20 cellular contexts compared by ENCODE assay signal in the genomic region with DNA sequence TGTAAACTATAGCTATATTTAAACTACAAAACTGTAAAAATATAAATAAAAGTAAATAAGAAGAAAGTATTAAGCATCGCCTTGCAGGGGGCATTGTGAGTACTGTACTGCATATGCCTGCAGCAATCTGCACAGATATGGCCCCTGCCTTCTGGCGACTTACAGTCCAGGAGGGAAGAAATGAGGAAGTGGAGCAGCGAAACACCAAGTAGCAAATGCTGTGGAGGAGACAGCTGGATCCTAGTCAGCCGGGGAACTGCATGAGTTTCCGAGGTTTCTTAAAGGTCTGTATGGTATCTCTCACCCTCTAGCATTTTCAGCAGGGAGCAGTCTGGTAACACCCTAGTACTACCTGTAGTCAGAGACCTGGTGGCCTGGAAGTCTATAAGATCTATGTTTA.
"Had no signal": no experiment of that assay in that cellular context is flagged by ENCODE, and none has a peak within 500 bp of the region (broad histone marks: within the 10 kb centered on the region; RNA-seq: fewer than 3 reads in every experiment).

No MANE protein-coding gene starts in this region.

- H3K4me1 ChIP-seq: adrenal gland, suprapubic skin had no signal

- H3K4me2 ChIP-seq: hepatocyte had no signal

- H3K4me3 ChIP-seq: adrenal gland, dorsolateral prefrontal cortex, hepatocyte, lung, right atrium auricular region, smooth muscle cell, suprapubic skin had no signal

- H3K4me1 Mint-ChIP-seq: activated CD4-positive, alpha-beta memory T cell treated with anti-CD3 and anti-CD28 coated beads, Interleukin-2, amount 10 ng/mL, durations not matched to agents 7 days and 5 days; activated naive CD4-positive, alpha-beta T cell treated with anti-CD3 and anti-CD28 coated beads, Interleukin-2, amount 50 U/mL, for 24 hours had no signal

- H3K9me3 Mint-ChIP-seq: activated CD4-positive, alpha-beta memory T cell treated with anti-CD3 and anti-CD28 coated beads, Interleukin-2, amount 10 ng/mL, durations not matched to agents 7 days and 5 days; activated naive CD4-positive, alpha-beta T cell treated with anti-CD3 and anti-CD28 coated beads, Interleukin-2, amount 50 U/mL, for 24 hours; activated T-cell treated with anti-CD3 and anti-CD28 coated beads, Interleukin-2, amount 50 U/mL, for 4 hours; stimulated activated naive CD8-positive, alpha-beta T cell treated with anti-CD3 and anti-CD28 coated beads, Interleukin-15, Interleukin-2, amounts not matched to agents 100 ng/mL and 50 ng/mL, for 24 hours; type B pancreatic cell had no signal

- H3K27me3 ChIP-seq: adrenal gland, dorsolateral prefrontal cortex, hepatocyte, neutrophil, right atrium auricular region, suprapubic skin had no signal

- H3K79me2 ChIP-seq: hepatocyte had no signal

- H3K36me3 ChIP-seq: adrenal gland, neutrophil, suprapubic skin had no signal

- H3K27ac ChIP-seq: adrenal gland, dorsolateral prefrontal cortex, neutrophil, right atrium auricular region, suprapubic skin had no signal

- H3K27ac Mint-ChIP-seq: activated CD4-positive, alpha-beta memory T cell treated with anti-CD3 and anti-CD28 coated beads, Interleukin-2, amount 10 ng/mL, durations not matched to agents 7 days and 5 days; activated naive CD4-positive, alpha-beta T cell treated with anti-CD3 and anti-CD28 coated beads, Interleukin-2, amount 50 U/mL, for 24 hours; endodermal cell; naive thymus-derived CD4-positive, alpha-beta T cell; stimulated activated naive CD8-positive, alpha-beta T cell treated with anti-CD3 and anti-CD28 coated beads, Interleukin-15, Interleukin-2, amounts not matched to agents 100 ng/mL and 50 ng/mL, for 24 hours; type B pancreatic cell; WTC11 had no signal

- H3K4me3 Mint-ChIP-seq: activated CD4-positive, alpha-beta memory T cell treated with anti-CD3 and anti-CD28 coated beads, Interleukin-2, amount 10 ng/mL, durations not matched to agents 7 days and 5 days; activated naive CD4-positive, alpha-beta T cell treated with anti-CD3 and anti-CD28 coated beads, Interleukin-2, amount 50 U/mL, for 24 hours; activated T-cell treated with anti-CD3 and anti-CD28 coated beads, Interleukin-2, amount 50 U/mL, for 4 hours; endodermal cell; naive thymus-derived CD4-positive, alpha-beta T cell; stimulated activated naive CD8-positive, alpha-beta T cell treated with anti-CD3 and anti-CD28 coated beads, Interleukin-15, Interleukin-2, amounts not matched to agents 100 ng/mL and 50 ng/mL, for 24 hours; type B pancreatic cell; WTC11 had no signal

- H3K27me3 Mint-ChIP-seq: stimulated activated naive CD8-positive, alpha-beta T cell treated with anti-CD3 and anti-CD28 coated beads, Interleukin-15, Interleukin-2, amounts not matched to agents 100 ng/mL and 50 ng/mL, for 24 hours had no signal

- ATAC-seq: activated T-cell treated with anti-CD3 and anti-CD28 coated beads, Interleukin-2, amount 50 U/mL, for 4 hours; naive thymus-derived CD4-positive, alpha-beta T cell; WTC11 had no signal

- H3K36me3 Mint-ChIP-seq: activated naive CD4-positive, alpha-beta T cell treated with anti-CD3 and anti-CD28 coated beads, Interleukin-2, amount 50 U/mL, for 24 hours; naive thymus-derived CD4-positive, alpha-beta T cell had no signal

- H3K9me3 ChIP-seq: adrenal gland, neutrophil, right atrium auricular region, suprapubic skin had no signal

- DNase-seq: activated CD4-positive, alpha-beta memory T cell treated with anti-CD3 and anti-CD28 coated beads, Interleukin-2, amount 10 ng/mL, durations not matched to agents 7 days and 5 days; activated CD4-positive, alpha-beta T cell treated with anti-CD3 and anti-CD28 coated beads for 4 hours; activated effector memory CD4-positive, alpha-beta T cell treated with Interleukin-2 at 50 U/mL for 16 hours; activated T-cell treated with anti-CD3 and anti-CD28 coated beads, Interleukin-2, amount 50 U/mL, for 4 hours; adrenal gland; dorsolateral prefrontal cortex; endodermal cell; erythroblast; islet precursor cell; naive thymus-derived CD4-positive, alpha-beta T cell had no signal

- H2AFZ ChIP-seq: hepatocyte had no signal
